25 cellular contexts compared by ENCODE assay signal in the genomic region with DNA sequence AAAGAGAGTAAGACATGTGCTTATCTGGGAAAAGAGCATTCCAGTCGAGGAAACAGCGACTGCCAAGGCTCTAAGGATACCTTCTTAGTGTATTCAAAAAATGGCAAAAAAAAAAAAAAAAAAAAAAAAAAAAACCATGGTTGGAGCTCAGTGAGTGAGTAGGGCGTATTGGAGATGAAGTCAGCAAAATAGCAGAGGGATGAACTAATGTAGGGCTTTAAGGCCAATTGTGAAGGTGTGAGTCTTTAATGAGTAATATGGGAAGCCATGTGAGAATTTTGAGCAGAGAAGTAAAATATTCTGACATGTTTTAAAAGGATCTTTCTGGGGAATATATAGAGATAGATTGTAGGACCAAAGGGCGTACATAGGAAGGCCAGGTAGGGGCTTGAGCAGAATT.
"Had no signal": no experiment of that assay in that cellular context is flagged by ENCODE, and none has a peak within 500 bp of the region (broad histone marks: within the 10 kb centered on the region; RNA-seq: fewer than 3 reads in every experiment).

No MANE protein-coding gene starts in this region.

- H3K27me3 Mint-ChIP-seq: dendritic cell treated with granulocyte-macrophage colony-stimulating factor and Interleukin-4, amounts not matched to agents 40 ng/mL and 50 ng/mL, for 4 days; stimulated activated naive B cell treated with anti-CD40 and anti-IgM and Interleukin-4, amounts not matched to agents 10 μg/mL and 1 μg/mL and 100 μg/mL, for 72 hours had no signal

- H3K27ac Mint-ChIP-seq: dendritic cell treated with granulocyte-macrophage colony-stimulating factor and Interleukin-4, amounts not matched to agents 40 ng/mL and 50 ng/mL, for 4 days; naive thymus-derived CD8-positive, alpha-beta T cell; nephron progenitor cell; stimulated activated naive B cell treated with anti-CD40 and anti-IgM and Interleukin-4, amounts not matched to agents 10 μg/mL and 1 μg/mL and 100 μg/mL, for 72 hours; stimulated activated naive CD8-positive, alpha-beta T cell treated with anti-CD3 and anti-CD28 coated beads, Interleukin-15, Interleukin-2, amounts not matched to agents 100 ng/mL and 50 ng/mL, for 24 hours had no signal

- H3K9me3 Mint-ChIP-seq: nephron progenitor cell had no signal

- H3K27ac ChIP-seq: colonic mucosa, esophagus squamous epithelium, left lung, ovary, right lobe of liver, thoracic aorta, tibial nerve, upper lobe of left lung, uterus had no signal

- H3K4me3 Mint-ChIP-seq: dendritic cell treated with granulocyte-macrophage colony-stimulating factor and Interleukin-4, amounts not matched to agents 40 ng/mL and 50 ng/mL, for 4 days; naive thymus-derived CD8-positive, alpha-beta T cell; nephron progenitor cell; stimulated activated naive B cell treated with anti-CD40 and anti-IgM and Interleukin-4, amounts not matched to agents 10 μg/mL and 1 μg/mL and 100 μg/mL, for 72 hours; stimulated activated naive CD8-positive, alpha-beta T cell treated with anti-CD3 and anti-CD28 coated beads, Interleukin-15, Interleukin-2, amounts not matched to agents 100 ng/mL and 50 ng/mL, for 24 hours had no signal

- FAIRE-seq: endothelial cell of umbilical vein, frontal cortex, kidney, small intestine had no signal

- H3K4me1 Mint-ChIP-seq: naive thymus-derived CD8-positive, alpha-beta T cell; nephron progenitor cell; stimulated activated naive B cell treated with anti-CD40 and anti-IgM and Interleukin-4, amounts not matched to agents 10 μg/mL and 1 μg/mL and 100 μg/mL, for 72 hours had no signal

- H3K27me3 ChIP-seq: colonic mucosa, ovary, right lobe of liver, tibial nerve, upper lobe of left lung, uterus had no signal

- H3K36me3 ChIP-seq: colonic mucosa, esophagus squamous epithelium, left lung, ovary, right lobe of liver, thoracic aorta, tibial nerve, upper lobe of left lung, uterus had no signal

- H3K9me3 ChIP-seq: colonic mucosa, esophagus squamous epithelium, ovary, right lobe of liver, thoracic aorta, upper lobe of left lung, uterus had no signal

- DNase-seq: colonic mucosa; effector CD8-positive, alpha-beta T cell; esophagus squamous epithelium; head of caudate nucleus; kidney; left cardiac atrium; left lung; naive thymus-derived CD8-positive, alpha-beta T cell; nephron progenitor cell; nucleus accumbens; ovary; retina; right lobe of liver; small intestine; stimulated activated CD4-positive, alpha-beta T cell treated with anti-CD3 and anti-CD28 coated beads, Interleukin-15, amount 100 ng/mL, for 24 hours; stimulated activated CD4-positive, alpha-beta T cell treated with anti-CD3 and anti-CD28 coated beads, Interleukin-2, amount 100 ng/mL, for 48 hours; stimulated activated naive B cell treated with anti-CD40 and anti-IgM and Interleukin-4, amounts not matched to agents 10 μg/mL and 1 μg/mL and 100 μg/mL, for 72 hours; upper lobe of left lung; uterus had no signal

- H3K4me3 ChIP-seq: colonic mucosa, esophagus squamous epithelium, left lung, ovary, right lobe of liver, thoracic aorta, tibial nerve, upper lobe of left lung, uterus had no signal

- H3K36me3 Mint-ChIP-seq: naive thymus-derived CD8-positive, alpha-beta T cell; stimulated activated naive B cell treated with anti-CD40 and anti-IgM and Interleukin-4, amounts not matched to agents 10 μg/mL and 1 μg/mL and 100 μg/mL, for 72 hours had no signal

- H3K4me1 ChIP-seq: colonic mucosa, esophagus squamous epithelium, left lung, right lobe of liver, tibial nerve, upper lobe of left lung, uterus had no signal
